In genomic region chr14:30357791-30358190, GRCh38 we compare ENCODE assay signal across 34 cellular contexts.
DNase-seq lines count a peak whose midpoint lies in the region; FAIRE-seq and TF ChIP-seq lines count a peak whose summit lies in the region.
"Had no signal": no experiment of that assay in that cellular context is flagged by ENCODE, and none has a peak within 500 bp of the region (broad histone marks: within the 10 kb centered on the region; RNA-seq: fewer than 3 reads in every experiment).

No MANE protein-coding gene starts in this region.

- H3K79me2 ChIP-seq in H1 (ENCODE audit: control insufficient read depth in 1 of 2, insufficient read depth in 2 of 2, low read length in 2 of 2), result no peaks in the 10 kb centered on the region

- H3K9ac ChIP-seq in H1 (replicated peaks in 1 of 4; ENCODE audit: extremely low read depth in 1 of 4, low read depth in 3 of 4, low read length in 3 of 4), result no peak overlapping the region
- H3K9ac ChIP-seq: BLaER1; BLaER1 treated with 17β-estradiol and CSF1 and Interleukin-3, amounts not matched to agents 10 nM and 100 nM had no signal

- WGBS in H1 (ENCODE audit: extremely low coverage in 1 of 2, insufficient coverage in 1 of 2, insufficient read length in 1 of 2, insufficient replicate concordance in 2 of 2, low coverage in 1 of 2, low lambda C conversion rate in 2 of 2, missing lambda C conversion rate in 1 of 2), 2 experiments, result 95% methylated on average over 8 of the region's 8 CpGs; no CpG with 5 or more reads in 1 of the 2 experiments

- H4K91ac ChIP-seq in H1 (replicated peaks; ENCODE audit: insufficient read length, low read length), result no peak overlapping the region

- H4K5ac ChIP-seq in H1 (ENCODE audit: insufficient read length, low read depth, low read length), result no peak overlapping the region

- H3K4me3 ChIP-seq in H1 (ENCODE audit: extremely low read depth in 1 of 4, insufficient read depth in 2 of 4, low read depth in 3 of 4, low read length in 4 of 4), result no peak overlapping the region
- H3K4me3 ChIP-seq: A549; BLaER1; BLaER1 treated with 17β-estradiol and CSF1 and Interleukin-3, amounts not matched to agents 10 nM and 100 nM had no signal

- H2AK5ac ChIP-seq in H1 (ENCODE audit: low read depth, low read length), result no peak overlapping the region

- POLR2A ChIA-PET in H1 (lab: Charles Lee; ENCODE audit: partially characterized antibody), result no interaction called here

- BruUV-seq in Calu3 (replicated peaks; lab: Mats Ljungman, UMichigan), result no TSS peak

- H3K4me3 Mint-ChIP-seq in Calu3 (ENCODE audit: low read depth, unreplicated experiment), result no peak overlapping the region
- H3K4me3 Mint-ChIP-seq: B cell; CD14-positive monocyte; CD4-positive, alpha-beta memory T cell; CD4-positive, alpha-beta T cell; CD8-positive, alpha-beta memory T cell; CD8-positive, alpha-beta T cell had no signal

- no peaks in the 10 kb centered on the region for H4K20me1 ChIP-seq in H1 (replicated peaks in 1 of 2; ENCODE audit: control insufficient read depth in 1 of 2, insufficient read depth in 2 of 2, low read length in 2 of 2)
- H4K20me1 ChIP-seq: BLaER1; BLaER1 treated with 17β-estradiol and CSF1 and Interleukin-3, amounts not matched to agents 10 nM and 100 nM had no signal

- H3K27me3 ChIP-seq in H1 (replicated peaks in 1 of 4; ENCODE audit: control insufficient read depth in 3 of 4, extremely low read depth in 1 of 4, insufficient read depth in 3 of 4, low read length in 3 of 4), result no peaks in the 10 kb centered on the region
- H3K27me3 ChIP-seq: BLaER1; BLaER1 treated with 17β-estradiol and CSF1 and Interleukin-3, amounts not matched to agents 10 nM and 100 nM had no signal

- no peaks in the 10 kb centered on the region for H3K23me2 ChIP-seq in H1 (ENCODE audit: low read depth, low read length)

- no peaks in the 10 kb centered on the region for H3K79me1 ChIP-seq in H1 (ENCODE audit: low read depth, low read length)

- H3K27ac ChIP-seq in H1 (ENCODE audit: low read depth, low read length), result no peak overlapping the region
- H3K27ac ChIP-seq: 22Rv1; A549; BLaER1; BLaER1 treated with 17β-estradiol and CSF1 and Interleukin-3, amounts not matched to agents 10 nM and 100 nM; C4-2B had no signal

- no peak for TF ChIP-seq RAD21 in H1 (IDR thresholded peaks at IDR 0.05 in 1 of 2, conservative IDR thresholded peaks at IDR 0.05 in 1 of 2; ENCODE audit: low read depth in 2 of 2, low read length in 2 of 2)

- no peak overlapping the region for H2BK15ac ChIP-seq in H1 (ENCODE audit: low read length)

- intact Hi-C loops in Calu3 (cut with micrococcal nuclease; ENCODE audit: unreplicated experiment), result no loop called here

- H3K14ac ChIP-seq in H1 (ENCODE audit: insufficient read length), result no peak overlapping the region

- peaks cover 34% of the 10 kb centered on the region for H3K27me3 Mint-ChIP-seq in Calu3 (ENCODE audit: unreplicated experiment)
- H3K27me3 Mint-ChIP-seq: B cell; CD4-positive, alpha-beta memory T cell; CD4-positive, alpha-beta T cell; CD4-positive, CD25-positive, alpha-beta regulatory T cell had no signal

- FAIRE-seq in H1 (lab: Jason Lieb, UNC), result no peak
- FAIRE-seq: A204.1, A549, D721Med had no signal

- CTCF ChIA-PET in H1 (lab: Charles Lee; ENCODE audit: partially characterized antibody), result interaction anchor here (0.8 to 5.2 kb wide), 3 partner anchors 15 to 25 kb away, joined by 3 to 25 read pairs (median 4); no protein-coding TSS in a partner anchor
- CTCF ChIA-PET in Calu3 (lab: Charles Lee), result no interaction called here

- H3K4ac ChIP-seq in H1 (replicated peaks; ENCODE audit: insufficient read length, low read depth, low read length), result no peak overlapping the region

- H2BK5ac ChIP-seq in H1 (ENCODE audit: low read depth, low read length), result no peak overlapping the region

- TF ChIP-seq EP300 in H1 (IDR thresholded peaks at IDR 0.05; ENCODE audit: borderline replicate concordance in 1 of 2, low read depth in 2 of 2, low read length in 2 of 2), result no peak

- TF ChIP-seq CTCF in H1 (IDR thresholded peaks at IDR 0.05; ENCODE audit: control extremely low read depth in 1 of 3, insufficient read depth in 1 of 3, low read depth in 1 of 3, low read length in 3 of 3) (no peak), Calu3 (IDR thresholded peaks at IDR 0.05; ENCODE audit: unreplicated experiment) (no peak)

- H3K36me3 Mint-ChIP-seq in Calu3 (ENCODE audit: insufficient read depth, unreplicated experiment), result no peaks in the 10 kb centered on the region
- H3K36me3 Mint-ChIP-seq: CD14-positive monocyte; CD4-positive, alpha-beta memory T cell; CD4-positive, CD25-positive, alpha-beta regulatory T cell; CD8-positive, alpha-beta memory T cell; CD8-positive, alpha-beta T cell had no signal

- H3K4me1 ChIP-seq in H1 (replicated peaks in 1 of 4; ENCODE audit: control insufficient read depth in 3 of 4, insufficient read depth in 4 of 4, low read length in 3 of 4), result no peaks in the 10 kb centered on the region
- H3K4me1 ChIP-seq: A549, BE2C, BLaER1 had no signal

- H2AFZ ChIP-seq in H1 (ENCODE audit: low read length), result no peak overlapping the region

- H4K8ac ChIP-seq in H1 (ENCODE audit: extremely low read depth, insufficient read depth, low read length), result peak overlapping the region; percentile 21; the same call in 1 of the 2 replicates

- no peak overlapping the region for H2BK12ac ChIP-seq in H1 (ENCODE audit: low read depth, low read length)

- H3K4me2 ChIP-seq in H1 (ENCODE audit: insufficient read depth in 1 of 2, low read depth in 2 of 2, low read length in 2 of 2), result no peak overlapping the region
- H3K4me2 ChIP-seq: A549; BLaER1; BLaER1 treated with 17β-estradiol and CSF1 and Interleukin-3, amounts not matched to agents 10 nM and 100 nM had no signal

- H3K4me1 Mint-ChIP-seq in Calu3 (ENCODE audit: low read depth, unreplicated experiment), result peaks cover 14% of the 10 kb centered on the region
- H3K4me1 Mint-ChIP-seq: B cell, CD14-positive monocyte had no signal

- no peak overlapping the region for H3K56ac ChIP-seq in H1 (replicated peaks; ENCODE audit: insufficient read length, low read depth, low read length)

- no peak for TF ChIP-seq POLR2A in H1 (IDR thresholded peaks at IDR 0.05; ENCODE audit: control extremely low read depth in 1 of 2, low read depth in 2 of 2, low read length in 2 of 2)

- H3K18ac ChIP-seq in H1 (ENCODE audit: extremely low read depth, low read length), result no peak overlapping the region

- peaks cover 4% of the 10 kb centered on the region for H3K9me3 Mint-ChIP-seq in Calu3 (ENCODE audit: low read depth, unreplicated experiment)
- H3K9me3 Mint-ChIP-seq: CD8-positive, alpha-beta T cell had no signal

- no peak overlapping the region for H3K23ac ChIP-seq in H1 (ENCODE audit: insufficient read length)

- no peaks in the 10 kb centered on the region for H3K36me3 ChIP-seq in H1 (ENCODE audit: control insufficient read depth in 2 of 4, insufficient read depth in 4 of 4, low read length in 3 of 4)
- H3K36me3 ChIP-seq: BE2C; BLaER1; BLaER1 treated with 17β-estradiol and CSF1 and Interleukin-3, amounts not matched to agents 10 nM and 100 nM had no signal

- no peak overlapping the region for H2BK120ac ChIP-seq in H1 (replicated peaks; ENCODE audit: low read depth, low read length)

- no peak overlapping the region for H2BK20ac ChIP-seq in H1 (ENCODE audit: low read length)

- no peaks in the 10 kb centered on the region; a peak in 1 of 4 replicates for H3K9me3 ChIP-seq in H1 (ENCODE audit: insufficient read depth in 2 of 2, low read depth in 1 of 2, low read length in 1 of 2)
- H3K9me3 ChIP-seq: A549, BE2C, BLaER1, Caco-2 had no signal

- H3K27ac Mint-ChIP-seq in Calu3 (ENCODE audit: unreplicated experiment), result no peak overlapping the region
- H3K27ac Mint-ChIP-seq: B cell; CD14-positive monocyte; CD4-positive, alpha-beta memory T cell; CD4-positive, alpha-beta T cell; CD4-positive, CD25-positive, alpha-beta regulatory T cell; CD8-positive, alpha-beta memory T cell; CD8-positive, alpha-beta T cell had no signal

- peak; percentile 12 for DNase-seq in Ammon's horn (ENCODE audit: low spot score)
- DNase-seq in SK-N-DZ (ENCODE audit: low spot score), result peak; percentile 59
- no peak for DNase-seq in H1 (ENCODE audit: low read depth in 1 of 2, low spot score in 2 of 2)
- no peak for DNase-seq in Calu3
- no peak for DNase-seq in dermis blood vessel endothelial cell
- DNase-seq in HK-2 (ENCODE audit: unreplicated experiment), result no peak
- DNase-seq: 8988T; ACHN; AML-193; BE2C; C1 segment of cervical spinal cord; Caco-2; CD4-positive, alpha-beta memory T cell; CD4-positive, alpha-beta T cell; CD4-positive, CD25-positive, alpha-beta regulatory T cell; CD8-positive, alpha-beta memory T cell; CD8-positive, alpha-beta T cell; COR-L47; DMS 273 treated with DMSO at 0.1 percent for 48 hours; DMS153; DMS53; DMS79; DMS79 treated with DMSO at 0.1 percent for 48 hours; DND-41; EL had no signal

TF ChIP-seq in H1, 55 proteins besides CTCF, POLR2A, EP300 and RAD21:
- TF ChIP-seq HDAC6 (IDR thresholded peaks at IDR 0.05; ENCODE audit: low read depth, low read length), result no peak
- TF ChIP-seq, protein P1, sequence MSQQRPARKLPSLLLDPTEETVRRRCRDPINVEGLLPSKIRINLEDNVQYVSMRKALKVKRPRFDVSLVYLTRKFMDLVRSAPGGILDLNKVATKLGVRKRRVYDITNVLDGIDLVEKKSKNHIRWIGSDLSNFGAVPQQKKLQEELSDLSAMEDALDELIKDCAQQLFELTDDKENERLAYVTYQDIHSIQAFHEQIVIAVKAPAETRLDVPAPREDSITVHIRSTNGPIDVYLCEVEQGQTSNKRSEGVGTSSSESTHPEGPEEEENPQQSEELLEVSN (IDR thresholded peaks at IDR 0.05), result peak; percentile 42; the same call in 1 of the 2 replicates

Comparison
In these comparisons a context has a peak if more than half of its experiments do, and no peak if none do; other contexts are left out.
1. DNase-seq: peak in Ammon's horn (single experiment) and SK-N-DZ (single experiment); none in H1 (0 of 2), Calu3 (single experiment), dermis blood vessel endothelial cell (single experiment) and HK-2 (single experiment).